Comparison of ENCODE assay signal across 13 cellular contexts in the genomic region with DNA sequence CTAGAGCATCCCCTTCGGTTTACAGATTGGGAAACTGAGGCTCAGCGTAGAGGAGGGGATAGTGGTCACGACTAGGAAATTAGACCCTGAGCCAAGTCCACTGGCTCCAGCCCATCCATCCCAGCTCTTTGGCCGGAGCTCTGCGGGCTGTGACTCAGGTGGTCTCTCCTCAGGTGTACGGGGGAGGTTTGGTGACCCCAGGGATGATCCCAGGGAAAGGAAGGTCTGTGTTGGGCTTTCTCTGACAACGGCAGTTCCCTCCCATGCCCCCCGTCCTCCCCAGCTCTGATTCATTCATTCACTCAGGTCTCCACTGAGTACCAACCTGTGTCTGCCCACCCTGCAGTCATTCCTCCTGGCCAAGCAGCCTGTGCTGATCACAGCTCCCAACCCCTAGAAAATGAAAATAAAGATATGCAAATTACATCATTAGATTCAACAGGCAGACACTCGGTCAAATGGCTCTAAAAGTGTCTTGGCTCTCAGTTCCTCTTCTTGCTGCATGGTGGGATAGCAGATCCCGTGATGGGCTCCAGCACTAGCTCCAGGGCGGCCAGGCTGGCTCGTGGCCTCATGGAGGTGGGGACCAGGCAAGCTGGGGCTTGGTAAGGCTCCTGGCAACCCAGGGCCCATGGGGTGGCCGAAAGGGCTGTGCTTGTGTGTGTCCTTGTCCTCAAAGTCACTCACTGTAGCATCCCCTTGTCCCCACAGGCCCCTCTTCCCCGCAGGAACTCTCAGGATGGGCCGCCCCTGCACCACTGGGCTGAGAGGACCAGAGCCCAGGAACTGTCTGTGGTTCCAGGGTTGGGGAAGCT. TPM values are rescaled to one million over a fixed set of nuclear protein-coding genes. Genes with fewer than 3 reads are reported as not detected.
A peak's percentile ranks its signal among the peaks of the same experiment; 100 is the strongest.
DNase-seq lines count a peak whose midpoint lies in the region; ATAC-seq and TF ChIP-seq lines count a peak whose summit lies in the region.
"Had no signal": no experiment of that assay in that cellular context is flagged by ENCODE, and none has a peak within 500 bp of the region (broad histone marks: within the 10 kb centered on the region; RNA-seq: fewer than 3 reads in every experiment).

No MANE protein-coding gene starts in this region.

- no peaks in the 10 kb centered on the region for H3K9me3 Mint-ChIP-seq in type B pancreatic cell
- H3K9me3 Mint-ChIP-seq: activated naive CD4-positive, alpha-beta T cell treated with anti-CD3 and anti-CD28 coated beads for 36 hours had no signal

- H3K27me3 ChIP-seq in Karpas-422 (ENCODE audit: low read length), result no peaks in the 10 kb centered on the region
- no peaks in the 10 kb centered on the region for H3K27me3 ChIP-seq in BE2C

- H3K36me3 ChIP-seq in Karpas-422 (ENCODE audit: insufficient read depth, low read length), result no peaks in the 10 kb centered on the region
- no peaks in the 10 kb centered on the region for H3K36me3 ChIP-seq in BE2C
- H3K36me3 ChIP-seq: suprapubic skin had no signal

- H3K4me2 ChIP-seq in Karpas-422 (ENCODE audit: low read depth, low read length, poor library complexity, severe bottlenecking), result peak overlapping the region; percentile 65

- H3K9ac ChIP-seq in Karpas-422 (ENCODE audit: low read length), result 0 out of 2 replicates have a peak overlapping the region, but pooled peaks have one; percentile 20

- H3K4me1 ChIP-seq in Karpas-422 (ENCODE audit: low read length), result peaks cover 29% of the 10 kb centered on the region
- H3K4me1 ChIP-seq in BE2C, result no peaks in the 10 kb centered on the region
- H3K4me1 ChIP-seq: suprapubic skin had no signal

- H3K9me3 ChIP-seq in Karpas-422 (ENCODE audit: low read length), result no peaks in the 10 kb centered on the region
- no peaks in the 10 kb centered on the region for H3K9me3 ChIP-seq in BE2C
- H3K9me3 ChIP-seq: suprapubic skin had no signal

- H3K4me3 Mint-ChIP-seq in type B pancreatic cell, result no peak overlapping the region
- H3K4me3 Mint-ChIP-seq: activated naive CD4-positive, alpha-beta T cell treated with anti-CD3 and anti-CD28 coated beads for 36 hours had no signal

- no peak for TF ChIP-seq CTCF in type B pancreatic cell (conservative IDR thresholded peaks at IDR 0.05)
- no peak for TF ChIP-seq CTCF in BE2C (IDR thresholded peaks at IDR 0.05; ENCODE audit: low read depth, low read length)

- ATAC-seq in HG02884 (IDR thresholded peaks at IDR 0.05; ENCODE audit: unreplicated experiment), result peak; percentile 53

- H4K20me1 ChIP-seq in Karpas-422 (ENCODE audit: insufficient read depth, low read depth, low read length), result no peaks in the 10 kb centered on the region

- no peaks in the 10 kb centered on the region for H3K4me1 Mint-ChIP-seq in type B pancreatic cell (ENCODE audit: unreplicated experiment)

- peak overlapping the region; percentile 37; the same call in 1 of the 2 replicates for H3K4me3 ChIP-seq in Karpas-422 (ENCODE audit: low read length)
- H3K4me3 ChIP-seq in BE2C (ENCODE audit: low read depth, low read length), result no peak overlapping the region
- H3K4me3 ChIP-seq: suprapubic skin had no signal

- H3K36me3 Mint-ChIP-seq in type B pancreatic cell, result no peaks in the 10 kb centered on the region

- no peak overlapping the region for H3K27ac ChIP-seq in Karpas-422 (ENCODE audit: low read length)
- H3K27ac ChIP-seq: suprapubic skin had no signal

- no peaks in the 10 kb centered on the region for H3K79me2 ChIP-seq in Karpas-422 (ENCODE audit: low read length)

- H2AFZ ChIP-seq in Karpas-422 (ENCODE audit: low read length), result no peak overlapping the region

- no peaks in the 10 kb centered on the region for H3K9me2 ChIP-seq in Karpas-422 (replicated peaks; ENCODE audit: insufficient read depth, low read length)

- H3K27me3 Mint-ChIP-seq in type B pancreatic cell, result peaks cover 27% of the 10 kb centered on the region

- no peak overlapping the region for H3K27ac Mint-ChIP-seq in type B pancreatic cell
- H3K27ac Mint-ChIP-seq: activated naive CD4-positive, alpha-beta T cell treated with anti-CD3 and anti-CD28 coated beads for 36 hours had no signal

- peak; percentile 52 for DNase-seq in SIG-M5 treated with dmso at 0.1 percent for 504 hours (lab: John Stamatoyannopoulos, UW; ENCODE audit: unreplicated experiment)
- DNase-seq in SIG-M5 (lab: John Stamatoyannopoulos, UW), result no peak
- DNase-seq in Karpas-422, result peak; percentile 80
- no peak for DNase-seq in type B pancreatic cell (ENCODE audit: extremely low spot score, unreplicated experiment)
- DNase-seq in NCI-H1417 (lab: John Stamatoyannopoulos, UW), result no peak
- no peak for DNase-seq in BE2C
- DNase-seq in DMS 273 (lab: John Stamatoyannopoulos, UW; ENCODE audit: unreplicated experiment), result no peak
- DNase-seq: 8988T; activated naive CD4-positive, alpha-beta T cell treated with anti-CD3 and anti-CD28 coated beads for 36 hours; stimulated activated CD4-positive, alpha-beta T cell treated with anti-CD3 and anti-CD28 coated beads, Interleukin-15, amount 100 ng/mL, for 24 hours had no signal

RNA-seq across cellular contexts. Expression of a gene that starts 37.8 kb away (rescaled TPM):
- not detected in 2 replicates for total RNA-seq in Karpas-422 (2014; rRNA removed; shearing (Covaris generic); ENCODE audit: low replicate concordance)
- total RNA-seq in type B pancreatic cell (ENCODE audit: low replicate concordance), result 2.2 and 6.6 TPM in 2 replicates
- polyA plus RNA-seq in BE2C (2012; ENCODE audit: insufficient read depth, insufficient read length, low read depth), result not detected
- total RNA-seq: activated naive CD4-positive, alpha-beta T cell treated with anti-CD3 and anti-CD28 coated beads for 36 hours; myocyte; suprapubic skin had no signal

RNA-seq across cellular contexts. Expression of a gene that starts 51.9 kb away (rescaled TPM):
- 20.4 and 27.9 TPM in 2 replicates for total RNA-seq in Karpas-422 (2014; rRNA removed; shearing (Covaris generic); ENCODE audit: low replicate concordance)
- 2.5 and 3.6 TPM in 2 replicates for total RNA-seq in type B pancreatic cell (ENCODE audit: low replicate concordance)
- polyA plus RNA-seq in BE2C (2012; ENCODE audit: insufficient read depth, insufficient read length, low read depth), result 9.0 TPM

Comparison
In these comparisons a context has a peak if more than half of its experiments do, and no peak if none do; other contexts are left out.
1. DNase-seq: peak in SIG-M5 treated with dmso at 0.1 percent for 504 hours (single experiment) and Karpas-422 (single experiment); none in SIG-M5 (single experiment), type B pancreatic cell (single experiment), NCI-H1417 (0 of 3), BE2C (single experiment) and DMS 273 (single experiment).